In the genomic region with DNA sequence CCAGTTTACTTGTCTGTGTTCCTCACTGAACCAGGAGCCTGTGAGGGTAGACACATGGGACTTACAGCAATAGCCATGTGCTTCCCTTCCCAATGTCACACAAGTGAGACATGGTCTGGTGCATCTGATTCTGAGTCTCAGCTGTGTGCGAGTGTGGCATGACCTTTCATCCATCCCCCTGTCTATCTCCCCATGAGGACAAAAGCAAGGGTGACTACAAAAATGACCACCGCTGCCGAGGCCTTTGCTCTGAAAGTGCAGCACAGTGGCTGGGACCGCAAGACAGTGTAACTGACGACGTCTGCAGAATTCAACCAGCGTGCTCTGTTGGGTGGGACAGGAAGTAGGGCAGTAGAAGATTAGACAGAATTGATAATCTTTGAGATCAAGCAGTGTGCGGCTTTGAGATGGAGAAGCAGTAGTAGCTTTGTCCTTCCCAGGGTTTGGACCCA, we compare ENCODE assay signal across 23 cellular contexts. TPM values are rescaled to one million over a fixed set of nuclear protein-coding genes. Genes with fewer than 3 reads are reported as not detected.
DNase-seq lines count a peak whose midpoint lies in the region; ATAC-seq and TF ChIP-seq lines count a peak whose summit lies in the region.
"Had no signal": no experiment of that assay in that cellular context is flagged by ENCODE, and none has a peak within 500 bp of the region (broad histone marks: within the 10 kb centered on the region; RNA-seq: fewer than 3 reads in every experiment).

No MANE protein-coding gene starts in this region.

- peak overlapping the region; percentile 70 for H3K4me2 ChIP-seq in osteoblast (ENCODE audit: insufficient read depth, low read length)
- H3K4me2 ChIP-seq: GM23338 had no signal

- H3K9me3 Mint-ChIP-seq in HFFc6: no peaks in the 10 kb centered on the region
- no peaks in the 10 kb centered on the region for H3K9me3 Mint-ChIP-seq in T-helper 2 cell treated with Interferon-gamma antibody and Interleukin-4, amounts not matched to agents 5 μg/mL and 100 μg/mL, for 36 hours
- H3K9me3 Mint-ChIP-seq: activated T-cell treated with anti-CD3 and anti-CD28 coated beads, Interleukin-2, amount 50 U/mL, for 24 hours; GM23338 had no signal

- no peak for TF ChIP-seq EP300 in esophagus muscularis mucosa (IDR thresholded peaks at IDR 0.05)

- ATAC-seq in GM19328 (IDR thresholded peaks at IDR 0.05; ENCODE audit: unreplicated experiment) (no peak), GM19351 (IDR thresholded peaks at IDR 0.05; ENCODE audit: unreplicated experiment) (no peak)
- ATAC-seq: activated CD4-positive, CD25-positive, alpha-beta regulatory T cell treated with anti-CD3 and anti-CD28 coated beads, Interleukin-2, amount 50 U/mL, for 24 hours; GM23338; PC-3 had no signal

- peak overlapping the region; percentile 45 for H2AFZ ChIP-seq in osteoblast (ENCODE audit: low read length)
- H2AFZ ChIP-seq: GM23338 had no signal

- H3K27me3 ChIP-seq in esophagus muscularis mucosa (no peaks in the 10 kb centered on the region), osteoblast (ENCODE audit: insufficient read depth, low read length) (no peaks in the 10 kb centered on the region), testis (no peaks in the 10 kb centered on the region)
- H3K27me3 ChIP-seq: BLaER1 treated with 17β-estradiol and CSF1 and Interleukin-3, amounts not matched to agents 10 nM and 100 nM; SJSA1; spleen had no signal

- intact Hi-C loops in esophagus muscularis mucosa (cut with DNase I): no loop called here
- intact Hi-C loops in testis (cut with DNase I; ENCODE audit: low total_unique reads): no loop called here

- POLR2A ChIA-PET in GM10248 (lab: Yijun Ruan, JAX): no interaction called here

- H3K4me1 Mint-ChIP-seq in HFFc6 (ENCODE audit: low read depth): peaks cover 18% of the 10 kb centered on the region
- peaks cover 10% of the 10 kb centered on the region for H3K4me1 Mint-ChIP-seq in T-helper 2 cell treated with Interferon-gamma antibody and Interleukin-4, amounts not matched to agents 5 μg/mL and 100 μg/mL, for 36 hours (ENCODE audit: low read depth)
- H3K4me1 Mint-ChIP-seq: endodermal cell had no signal

- no peaks in the 10 kb centered on the region for H4K20me1 ChIP-seq in osteoblast (ENCODE audit: insufficient read depth, low read length)

- peaks cover 0 to 6% (median 0%) of the 10 kb centered on the region in 4 donors for H3K9me3 ChIP-seq in esophagus muscularis mucosa
- no peaks in the 10 kb centered on the region for H3K9me3 ChIP-seq in osteoblast (ENCODE audit: low read depth, low read length)
- H3K9me3 ChIP-seq in testis: no peaks in the 10 kb centered on the region
- H3K9me3 ChIP-seq: SJSA1 had no signal

- no peak overlapping the region for H3K27ac ChIP-seq in esophagus muscularis mucosa (replicated peaks in 1 of 4)
- peak overlapping the region; percentile 76 for H3K27ac ChIP-seq in osteoblast (ENCODE audit: low read depth, low read length)
- H3K27ac ChIP-seq in testis: no peak overlapping the region
- H3K27ac ChIP-seq: SJSA1 had no signal

- H3K4me1 ChIP-seq in esophagus muscularis mucosa (peaks cover 0 to 30% (median 15%) of the 10 kb centered on the region in 4 donors), osteoblast (ENCODE audit: insufficient read depth, low read length) (peaks cover 27% of the 10 kb centered on the region), testis (no peaks in the 10 kb centered on the region)

- H3K4me3 ChIP-seq in esophagus muscularis mucosa (no peak overlapping the region), osteoblast (ENCODE audit: insufficient read depth, low read length) (peak overlapping the region; percentile 36), testis (no peak overlapping the region)
- H3K4me3 ChIP-seq: BLaER1 treated with 17β-estradiol and CSF1 and Interleukin-3, amounts not matched to agents 10 nM and 100 nM; GM23338; SJSA1; spleen had no signal

- H3K36me3 ChIP-seq in esophagus muscularis mucosa (no peaks in the 10 kb centered on the region), osteoblast (ENCODE audit: insufficient read depth, low read length) (no peaks in the 10 kb centered on the region), testis (ENCODE audit: low read depth, missing control alignments) (no peaks in the 10 kb centered on the region)
- H3K36me3 ChIP-seq: BLaER1 treated with 17β-estradiol and CSF1 and Interleukin-3, amounts not matched to agents 10 nM and 100 nM; spleen had no signal

- peaks cover 8% of the 10 kb centered on the region for H3K36me3 Mint-ChIP-seq in HFFc6 (ENCODE audit: low read depth)
- H3K36me3 Mint-ChIP-seq in T-helper 2 cell treated with Interferon-gamma antibody and Interleukin-4, amounts not matched to agents 5 μg/mL and 100 μg/mL, for 36 hours (ENCODE audit: low read depth): no peaks in the 10 kb centered on the region

- no peaks in the 10 kb centered on the region for H3K27me3 Mint-ChIP-seq in HFFc6 (ENCODE audit: insufficient read depth)
- H3K27me3 Mint-ChIP-seq in T-helper 2 cell treated with Interferon-gamma antibody and Interleukin-4, amounts not matched to agents 5 μg/mL and 100 μg/mL, for 36 hours (ENCODE audit: low read depth): peaks cover 3% of the 10 kb centered on the region
- H3K27me3 Mint-ChIP-seq: IgD-negative memory B cell had no signal

- WGBS in esophagus muscularis mucosa: 88% methylated on average over 6 of the region's 8 CpGs
- 89 to 90% methylated on average over 8 of the region's 8 CpGs for WGBS in testis, 2 donors

- no peak for TF ChIP-seq POLR2A in esophagus muscularis mucosa (IDR thresholded peaks at IDR 0.05; ENCODE audit: low read depth)
- TF ChIP-seq POLR2A in testis (IDR thresholded peaks at IDR 0.05): no peak

- H3K4me3 Mint-ChIP-seq in HFFc6: no peak overlapping the region; the same call in 1 of the 2 replicates
- H3K4me3 Mint-ChIP-seq in T-helper 2 cell treated with Interferon-gamma antibody and Interleukin-4, amounts not matched to agents 5 μg/mL and 100 μg/mL, for 36 hours: peak overlapping the region; percentile 44
- H3K4me3 Mint-ChIP-seq: activated T-cell treated with anti-CD3 and anti-CD28 coated beads, Interleukin-2, amount 50 U/mL, for 24 hours; endodermal cell; GM23338; IgD-negative memory B cell; neural crest cell had no signal

- peaks cover 82% of the 10 kb centered on the region for H3K79me2 ChIP-seq in osteoblast (ENCODE audit: insufficient read depth, low read length)

- DNase-seq in HFFc6: no peak
- DNase-seq in T-helper 2 cell treated with Interferon-gamma antibody and Interleukin-4, amounts not matched to agents 5 μg/mL and 100 μg/mL, for 36 hours (ENCODE audit: low spot score): no peak
- DNase-seq in esophagus muscularis mucosa (ENCODE audit: extremely low spot score): peak; percentile 60
- no peak for DNase-seq in osteoblast (ENCODE audit: insufficient read length, low spot score, missing footprints)
- DNase-seq in testis: no peak
- DNase-seq in GM10248 (ENCODE audit: extremely low spot score): no peak
- DNase-seq: activated naive CD4-positive, alpha-beta T cell treated with Interleukin-2 at 50 U/mL for 16 hours; activated T-cell treated with anti-CD3 and anti-CD28 coated beads, Interleukin-2, amount 50 U/mL, for 24 hours; midbrain; NCI-H1694; NCI-H2227 treated with DMSO at 0.1 percent for 48 hours; PC-3; spleen; stimulated activated CD4-positive, alpha-beta T cell treated with anti-CD3 and anti-CD28 coated beads, Interleukin-4, amount 100 ng/mL, for 24 hours had no signal

- TF ChIP-seq CTCF in HFFc6 (IDR thresholded peaks at IDR 0.05) (no peak), esophagus muscularis mucosa (IDR thresholded peaks at IDR 0.05) (no peak), osteoblast (IDR thresholded peaks at IDR 0.05; ENCODE audit: extremely low read depth, low read depth, low read length) (no peak), testis (IDR thresholded peaks at IDR 0.05) (no peak), GM10248 (IDR thresholded peaks at IDR 0.05; ENCODE audit: control extremely low read depth, extremely low read depth, low read depth, missing control alignments) (no peak)

- peak overlapping the region; percentile 43; the same call in 1 of the 2 replicates for H3K27ac Mint-ChIP-seq in HFFc6
- no peak overlapping the region for H3K27ac Mint-ChIP-seq in T-helper 2 cell treated with Interferon-gamma antibody and Interleukin-4, amounts not matched to agents 5 μg/mL and 100 μg/mL, for 36 hours
- H3K27ac Mint-ChIP-seq: activated T-cell treated with anti-CD3 and anti-CD28 coated beads, Interleukin-2, amount 50 U/mL, for 24 hours; endodermal cell; GM23338 had no signal

- CTCF ChIA-PET in GM10248 (lab: Yijun Ruan, JAX): no interaction called here

RNA-seq across cellular contexts. Expression of gene RAB31, which starts 50.5 kb away (rescaled TPM):
- total RNA-seq in HFFc6 (2021; fragmentation: NEBNext Ultra II Directional; extraction: Animal tissue kit (Norgen Biotek cat#: 25700)): 10 to 100 TPM; 29.4 to 47.5 (median 43.5) TPM
- total RNA-seq in esophagus muscularis mucosa (100 to 1,000 TPM in 2 of 4 donors, 10 to 100 TPM in 2; 94.0 to 145 (median 107) TPM), osteoblast (120 and 144 TPM in 2 replicates), testis (100 to 1,000 TPM in 1 of 2 donors, 10 to 100 TPM in 1; 75.9 to 110 TPM)
- polyA plus RNA-seq in testis (ENCODE audit: insufficient read depth, low read depth, low replicate concordance): 81.5 TPM
